In the genomic region with DNA sequence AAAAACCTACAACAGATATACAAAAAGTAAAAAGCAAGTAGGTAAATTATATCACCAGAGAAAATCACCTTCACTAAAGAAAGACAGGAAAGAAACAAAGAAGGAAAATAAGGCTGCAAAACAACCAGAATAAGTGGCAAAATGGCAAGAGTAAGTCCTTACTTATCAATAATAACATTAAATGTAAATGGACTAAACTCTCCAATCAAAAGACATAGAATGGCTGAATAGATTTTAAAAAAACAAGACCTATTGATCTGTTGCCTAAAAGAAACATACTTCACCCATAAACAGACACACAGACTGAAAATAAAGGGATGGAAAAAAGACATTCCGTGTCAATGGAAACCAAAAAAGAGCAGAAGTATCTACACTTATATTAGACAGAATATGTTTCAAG, we compare ENCODE assay signal across 27 cellular contexts.
"Had no signal": no experiment of that assay in that cellular context is flagged by ENCODE, and none has a peak within 500 bp of the region (broad histone marks: within the 10 kb centered on the region; RNA-seq: fewer than 3 reads in every experiment).

No MANE protein-coding gene starts in this region.

- H3K27me3 ChIP-seq: stomach, suprapubic skin, testis, thyroid gland, tibial artery, tibial nerve, transverse colon, upper lobe of left lung, upper lobe of right lung, uterus, vagina had no signal

- H3K27ac ChIP-seq: stomach, suprapubic skin, testis, thoracic aorta, thyroid gland, tibial artery, tibial nerve, transverse colon, upper lobe of left lung, upper lobe of right lung, uterus, vagina had no signal

- H3K9me3 ChIP-seq: testis, thoracic aorta, thyroid gland, upper lobe of left lung, upper lobe of right lung, uterus, vagina had no signal

- FAIRE-seq: urothelium cell line had no signal

- H3K4me3 ChIP-seq: stomach, suprapubic skin, testis, thoracic aorta, thyroid gland, tibial artery, tibial nerve, transverse colon, upper lobe of left lung, upper lobe of right lung, uterus, vagina had no signal

- H3K36me3 ChIP-seq: stomach, suprapubic skin, thoracic aorta, thyroid gland, tibial artery, tibial nerve, transverse colon, upper lobe of left lung, upper lobe of right lung, uterus, vagina had no signal

- H3K4me1 ChIP-seq: stomach, suprapubic skin, testis, thyroid gland, tibial artery, tibial nerve, transverse colon, upper lobe of left lung, upper lobe of right lung, uterus, vagina had no signal

- ATAC-seq: stimulated activated effector memory CD8-positive, alpha-beta T cell treated with anti-CD3 and anti-CD28 coated beads, Interleukin-12 subunit alpha, Interleukin-12 subunit beta, amount 100 ng/mL, for 72 hours; stimulated activated memory B cell treated with anti-CD40 and anti-IgM and Interleukin-4, amounts not matched to agents 10 μg/mL and 1 μg/mL and 100 μg/mL, for 72 hours; stimulated activated naive B cell treated with anti-CD40 and anti-IgM and Interleukin-4, amounts not matched to agents 10 μg/mL and 1 μg/mL and 100 μg/mL, for 72 hours; stimulated activated naive CD8-positive, alpha-beta T cell treated with anti-CD3 and anti-CD28 coated beads, Interleukin-15, amount 100 ng/mL, for 72 hours; stimulated activated naive CD8-positive, alpha-beta T cell treated with anti-CD3 and anti-CD28 coated beads, Interleukin-15, Interleukin-2, amounts not matched to agents 100 U/mL and 50 U/mL, for 24 hours; upper lobe of right lung had no signal

- DNase-seq: stimulated activated CD4-positive, alpha-beta T cell treated with anti-CD3 and anti-CD28 coated beads, Interleukin-2, amount 100 ng/mL, for 48 hours; stimulated activated CD4-positive, alpha-beta T cell treated with anti-CD3 and anti-CD28 coated beads, Interleukin-4, amount 100 ng/mL, for 1 hour; stimulated activated CD4-positive, alpha-beta T cell treated with anti-CD3 and anti-CD28 coated beads, Interleukin-4, amount 100 ng/mL, for 24 hours; stimulated activated CD4-positive, alpha-beta T cell treated with anti-CD3 and anti-CD28 coated beads, Interleukin-4, amount 100 ng/mL, for 4 hours; stimulated activated CD8-positive, alpha-beta memory T cell treated with anti-CD3 and anti-CD28 coated beads, Interleukin-4, amount 100 ng/mL, for 48 hours; stimulated activated naive B cell treated with anti-CD40 and anti-IgM and Interleukin-4, amounts not matched to agents 10 μg/mL and 1 μg/mL and 100 μg/mL, for 72 hours; stimulated activated naive CD4-positive, alpha-beta T cell; stimulated activated naive CD4-positive, alpha-beta T cell treated with Interleukin-2 at 50 U/mL for 16 hours; stimulated activated naive CD8-positive, alpha-beta T cell treated with anti-CD3 and anti-CD28 coated beads, Interleukin-15, amount 100 ng/mL, for 72 hours; stimulated activated naive CD8-positive, alpha-beta T cell treated with anti-CD3 and anti-CD28 coated beads, Interleukin-15, Interleukin-2, amounts not matched to agents 100 U/mL and 50 U/mL, for 24 hours; stomach; substantia nigra; testis; thyroid gland; tibial artery; transverse colon; trophoblast cell; upper lobe of left lung; upper lobe of right lung; uterus had no signal
